Comparison of ENCODE assay signal across 1 cellular context in genomic region chr1:34983700-34984355, GRCh38.
TF ChIP-seq lines count a peak whose summit lies in the region.

No MANE protein-coding gene starts in this region.

TF ChIP-seq in HCT116, 20 proteins besides CTCF, POLR2A, EP300 and RAD21 (continued from another document):
- TF ChIP-seq REST (IDR thresholded peaks at IDR 0.05; ENCODE audit: low read depth): no peak
- TF ChIP-seq ZNF274 (IDR thresholded peaks at IDR 0.05; ENCODE audit: low read depth, low read length): no peak
- TF ChIP-seq EZH2phosphoT487 (IDR thresholded peaks at IDR 0.05; ENCODE audit: borderline replicate concordance): no peak
